ENCODE assay signal across 19 cellular contexts in the genomic region with DNA sequence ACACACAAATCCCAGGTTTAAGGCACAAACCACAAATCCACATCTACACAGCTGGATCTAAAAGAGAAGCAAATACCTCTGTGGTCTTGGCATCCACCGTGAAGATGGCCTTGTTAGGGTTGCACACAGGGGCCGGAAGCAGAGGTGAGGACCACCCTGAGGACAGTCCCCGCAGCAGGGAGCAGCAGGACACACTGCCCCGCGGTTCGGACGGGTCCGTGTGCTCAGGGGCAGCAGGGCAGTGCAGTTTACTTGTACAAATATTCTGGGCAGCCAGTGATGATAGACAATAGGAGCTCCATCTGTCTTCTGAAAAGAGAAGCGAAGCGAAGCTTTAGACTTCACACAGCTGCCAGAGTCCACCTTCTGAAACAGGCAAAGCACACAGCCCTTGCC.
"Had no signal": no experiment of that assay in that cellular context is flagged by ENCODE, and none has a peak within 500 bp of the region (broad histone marks: within the 10 kb centered on the region; RNA-seq: fewer than 3 reads in every experiment).

No MANE protein-coding gene starts in this region.

- ATAC-seq: effector memory CD8-positive, alpha-beta T cell; gastroesophageal sphincter; stimulated activated naive CD8-positive, alpha-beta T cell treated with anti-CD3 and anti-CD28 coated beads, Interleukin-15, Interleukin-2, amounts not matched to agents 100 U/mL and 50 U/mL, for 24 hours had no signal

- FAIRE-seq: small intestine had no signal

- H3K4me1 Mint-ChIP-seq: nephron had no signal

- DNase-seq: effector memory CD8-positive, alpha-beta T cell; esophagus squamous epithelium; foreskin fibroblast; glutamatergic neuron; islet precursor cell; left ventricle myocardium inferior; mesendoderm; naive B cell; small intestine; stimulated activated CD4-positive, alpha-beta T cell treated with anti-CD3 and anti-CD28 coated beads, Interleukin-2, amount 100 ng/mL, for 48 hours; stimulated activated naive CD8-positive, alpha-beta T cell treated with anti-CD3 and anti-CD28 coated beads, Interleukin-15, Interleukin-2, amounts not matched to agents 100 U/mL and 50 U/mL, for 24 hours; thyroid gland; uterus had no signal

- H3K36me3 ChIP-seq: left ventricle myocardium inferior, uterus had no signal

- H3K27me3 Mint-ChIP-seq: dendritic cell treated with granulocyte-macrophage colony-stimulating factor and Interleukin-4, amounts not matched to agents 40 ng/mL and 50 ng/mL, for 4 days; effector memory CD8-positive, alpha-beta T cell; naive B cell; type B pancreatic cell had no signal

- H3K9me3 Mint-ChIP-seq: dendritic cell treated with granulocyte-macrophage colony-stimulating factor and Interleukin-4, amounts not matched to agents 40 ng/mL and 50 ng/mL, for 4 days; effector memory CD8-positive, alpha-beta T cell; naive B cell; nephron; type B pancreatic cell had no signal

- H3K4me3 Mint-ChIP-seq: dendritic cell treated with granulocyte-macrophage colony-stimulating factor and Interleukin-4, amounts not matched to agents 40 ng/mL and 50 ng/mL, for 4 days; effector memory CD8-positive, alpha-beta T cell; nephron; type B pancreatic cell had no signal

- H3K9me3 ChIP-seq: esophagus squamous epithelium, gastroesophageal sphincter, left ventricle myocardium inferior, suprapubic skin, thyroid gland, uterus had no signal

- H3K27ac ChIP-seq: esophagus squamous epithelium, gastroesophageal sphincter, left ventricle myocardium inferior, parathyroid adenoma, suprapubic skin, thyroid gland, uterus had no signal

- H3K4me3 ChIP-seq: esophagus squamous epithelium, gastroesophageal sphincter, left ventricle myocardium inferior, suprapubic skin, thyroid gland, uterus had no signal

- H3K4me1 ChIP-seq: gastroesophageal sphincter, left ventricle myocardium inferior, parathyroid adenoma, suprapubic skin, thyroid gland, uterus had no signal

- H3K9ac ChIP-seq: parathyroid adenoma had no signal

- H3K27ac Mint-ChIP-seq: dendritic cell treated with granulocyte-macrophage colony-stimulating factor and Interleukin-4, amounts not matched to agents 40 ng/mL and 50 ng/mL, for 4 days; effector memory CD8-positive, alpha-beta T cell; naive B cell; nephron; type B pancreatic cell had no signal
